In the genomic region with DNA sequence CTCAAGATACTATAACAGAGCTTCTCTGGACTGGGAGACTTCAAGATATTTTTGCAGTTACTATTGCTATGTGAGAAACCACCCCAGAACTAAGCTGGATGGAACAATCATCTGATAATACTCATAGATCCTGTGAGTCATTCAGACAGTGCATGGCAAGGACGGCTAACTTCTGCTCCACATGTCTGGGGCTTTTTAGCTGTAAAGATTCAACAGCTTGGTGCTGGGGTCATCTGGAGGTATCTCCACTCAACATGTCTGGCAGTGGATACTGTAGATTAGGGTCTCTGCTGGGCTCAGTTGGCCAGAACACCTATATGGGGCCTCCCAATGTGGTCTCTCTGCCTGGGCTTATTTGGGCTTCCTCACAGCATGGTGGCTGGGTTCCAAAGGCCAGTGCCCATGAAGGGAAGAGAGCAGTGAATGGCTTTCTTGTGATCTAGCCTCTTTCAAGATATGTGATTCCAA, we compare ENCODE assay signal across 10 cellular contexts.
DNase-seq lines count a peak whose midpoint lies in the region; ATAC-seq and TF ChIP-seq lines count a peak whose summit lies in the region.
"Had no signal": no experiment of that assay in that cellular context is flagged by ENCODE, and none has a peak within 500 bp of the region (broad histone marks: within the 10 kb centered on the region; RNA-seq: fewer than 3 reads in every experiment).

No MANE protein-coding gene starts in this region.

- no peaks in the 10 kb centered on the region for H3K36me3 Mint-ChIP-seq in activated CD4-positive, alpha-beta T cell treated with anti-CD3 and anti-CD28 coated beads, Interleukin-2, amount 10 ng/mL, durations not matched to agents 7 days and 5 days (ENCODE audit: low read depth)

- no peaks in the 10 kb centered on the region for H3K36me3 ChIP-seq in fibroblast of lung (ENCODE audit: control insufficient read depth, insufficient read depth, low read length)
- no peaks in the 10 kb centered on the region for H3K36me3 ChIP-seq in uterus

- TF ChIP-seq POLR2A in uterus (IDR thresholded peaks at IDR 0.05): no peak

- POLR2A ChIA-PET in activated CD4-positive, alpha-beta T cell treated with anti-CD3 and anti-CD28 coated beads, Interleukin-2, amount 10 ng/mL, durations not matched to agents 7 days and 5 days (lab: Charles Lee): no interaction called here

- no peak overlapping the region for H3K4me3 Mint-ChIP-seq in stimulated activated naive CD8-positive, alpha-beta T cell treated with anti-CD3 and anti-CD28 coated beads, Interleukin-15, amount 100 ng/mL, for 72 hours
- H3K4me3 Mint-ChIP-seq in activated CD4-positive, alpha-beta T cell treated with anti-CD3 and anti-CD28 coated beads, Interleukin-2, amount 10 ng/mL, durations not matched to agents 7 days and 5 days: no peak overlapping the region
- H3K4me3 Mint-ChIP-seq: activated CD8-positive, alpha-beta T cell treated with anti-CD3 and anti-CD28 coated beads, Interleukin-2, amount 10 ng/mL, durations not matched to agents 7 days and 5 days; T-helper 1 cell treated with Interleukin-12 subunit alpha and Interleukin-12 subunit beta and Interleukin-4 antibody, amounts not matched to agents 30 μg/mL and 1 μg/mL, for 36 hours had no signal

- H3K9me3 ChIP-seq in fibroblast of lung (ENCODE audit: control insufficient read depth, insufficient read depth, low read depth, low read length) (no peaks in the 10 kb centered on the region), uterus (no peaks in the 10 kb centered on the region)

- CTCF ChIA-PET in activated CD4-positive, alpha-beta T cell treated with anti-CD3 and anti-CD28 coated beads, Interleukin-2, amount 10 ng/mL, durations not matched to agents 7 days and 5 days (lab: Charles Lee): no interaction called here

- no peak overlapping the region for H2AFZ ChIP-seq in fibroblast of lung (ENCODE audit: low read length)

- intact Hi-C loops in uterus (cut with DNase I; ENCODE audit: low total_unique reads): no loop called here
- intact Hi-C loops in head of caudate nucleus (cut with DNase I): no loop called here

- H3K4me1 Mint-ChIP-seq in stimulated activated naive CD8-positive, alpha-beta T cell treated with anti-CD3 and anti-CD28 coated beads, Interleukin-15, amount 100 ng/mL, for 72 hours: no peaks in the 10 kb centered on the region
- no peaks in the 10 kb centered on the region for H3K4me1 Mint-ChIP-seq in activated CD4-positive, alpha-beta T cell treated with anti-CD3 and anti-CD28 coated beads, Interleukin-2, amount 10 ng/mL, durations not matched to agents 7 days and 5 days

- no peak overlapping the region for H3K4me2 ChIP-seq in fibroblast of lung (ENCODE audit: extremely low read depth, insufficient read depth, low read length)

- no peak overlapping the region for H3K9ac ChIP-seq in fibroblast of lung (ENCODE audit: insufficient read depth, low read length)

- H4K20me1 ChIP-seq in fibroblast of lung (ENCODE audit: control insufficient read depth, extremely low read depth, insufficient read depth, low read length): no peaks in the 10 kb centered on the region

- H3K4me3 ChIP-seq in fibroblast of lung (replicated peaks in 1 of 4; ENCODE audit: control extremely low read depth in 1 of 4, insufficient read depth in 1 of 4, low read depth in 3 of 4, low read length in 4 of 4) (no peak overlapping the region), uterus (no peak overlapping the region)

- ATAC-seq in GM18508 (IDR thresholded peaks at IDR 0.05; ENCODE audit: insufficient read depth, unreplicated experiment): peak; percentile 52
- ATAC-seq in stimulated activated naive CD8-positive, alpha-beta T cell treated with anti-CD3 and anti-CD28 coated beads, Interleukin-15, amount 100 ng/mL, for 72 hours: peak; percentile 48
- ATAC-seq: activated CD8-positive, alpha-beta T cell treated with anti-CD3 and anti-CD28 coated beads, Interleukin-2, amount 10 ng/mL, durations not matched to agents 7 days and 5 days had no signal

- H3K9me3 Mint-ChIP-seq in stimulated activated naive CD8-positive, alpha-beta T cell treated with anti-CD3 and anti-CD28 coated beads, Interleukin-15, amount 100 ng/mL, for 72 hours: no peaks in the 10 kb centered on the region
- H3K9me3 Mint-ChIP-seq in activated CD4-positive, alpha-beta T cell treated with anti-CD3 and anti-CD28 coated beads, Interleukin-2, amount 10 ng/mL, durations not matched to agents 7 days and 5 days: no peaks in the 10 kb centered on the region
- H3K9me3 Mint-ChIP-seq: T-helper 1 cell treated with Interleukin-12 subunit alpha and Interleukin-12 subunit beta and Interleukin-4 antibody, amounts not matched to agents 30 μg/mL and 1 μg/mL, for 36 hours had no signal

- H3K27me3 ChIP-seq in fibroblast of lung (ENCODE audit: control insufficient read depth, insufficient read depth, low read length): no peaks in the 10 kb centered on the region
- H3K27me3 ChIP-seq in uterus: no peaks in the 10 kb centered on the region

- no peak overlapping the region for H3K27ac Mint-ChIP-seq in stimulated activated naive CD8-positive, alpha-beta T cell treated with anti-CD3 and anti-CD28 coated beads, Interleukin-15, amount 100 ng/mL, for 72 hours
- no peak overlapping the region for H3K27ac Mint-ChIP-seq in activated CD4-positive, alpha-beta T cell treated with anti-CD3 and anti-CD28 coated beads, Interleukin-2, amount 10 ng/mL, durations not matched to agents 7 days and 5 days
- H3K27ac Mint-ChIP-seq: activated CD8-positive, alpha-beta T cell treated with anti-CD3 and anti-CD28 coated beads, Interleukin-2, amount 10 ng/mL, durations not matched to agents 7 days and 5 days; T-helper 1 cell treated with Interleukin-12 subunit alpha and Interleukin-12 subunit beta and Interleukin-4 antibody, amounts not matched to agents 30 μg/mL and 1 μg/mL, for 36 hours had no signal

- H3K27ac ChIP-seq in fibroblast of lung (ENCODE audit: insufficient read depth, low read length): peak overlapping the region; percentile 75
- no peak overlapping the region for H3K27ac ChIP-seq in uterus

- peaks cover 19% of the 10 kb centered on the region for H3K4me1 ChIP-seq in fibroblast of lung (ENCODE audit: control insufficient read depth, extremely low read depth, insufficient read depth, low read length)
- H3K4me1 ChIP-seq in uterus: peaks cover 0 to 9% of the 10 kb centered on the region in 2 donors

- no peaks in the 10 kb centered on the region for H3K79me2 ChIP-seq in fibroblast of lung (ENCODE audit: control insufficient read depth, insufficient read depth, low read length)

- no peak for TF ChIP-seq CTCF in fibroblast of lung (conservative IDR thresholded peaks at IDR 0.05 in 1 of 2, IDR thresholded peaks at IDR 0.05 in 1 of 2; ENCODE audit: low read depth in 1 of 2, low read length in 2 of 2)
- no peak for TF ChIP-seq CTCF in uterus (IDR thresholded peaks at IDR 0.05)

- H3K27me3 Mint-ChIP-seq in stimulated activated naive CD8-positive, alpha-beta T cell treated with anti-CD3 and anti-CD28 coated beads, Interleukin-15, amount 100 ng/mL, for 72 hours: peaks cover 8% of the 10 kb centered on the region
- H3K27me3 Mint-ChIP-seq in activated CD4-positive, alpha-beta T cell treated with anti-CD3 and anti-CD28 coated beads, Interleukin-2, amount 10 ng/mL, durations not matched to agents 7 days and 5 days: peaks cover 5% of the 10 kb centered on the region

- peak; percentile 8 for DNase-seq in T1000 (lab: John Stamatoyannopoulos, UW)
- peak; percentile 80 to 95 for DNase-seq in fibroblast of lung (ENCODE audit: low read depth in 2 of 2)
- DNase-seq in stimulated activated naive CD8-positive, alpha-beta T cell treated with anti-CD3 and anti-CD28 coated beads, Interleukin-15, amount 100 ng/mL, for 72 hours: no peak
- no peak for DNase-seq in uterus
- DNase-seq in head of caudate nucleus: no peak
- no peak for DNase-seq in activated CD4-positive, alpha-beta T cell treated with anti-CD3 and anti-CD28 coated beads, Interleukin-2, amount 10 ng/mL, durations not matched to agents 7 days and 5 days
- DNase-seq: activated CD8-positive, alpha-beta T cell treated with anti-CD3 and anti-CD28 coated beads, Interleukin-2, amount 10 ng/mL, durations not matched to agents 7 days and 5 days; Kasumi-1 had no signal

Comparison
In these comparisons a context has a peak if more than half of its experiments do, and no peak if none do; other contexts are left out.
1. DNase-seq: peak in T1000 (single experiment) and fibroblast of lung (2 of 2); none in stimulated activated naive CD8-positive, alpha-beta T cell treated with anti-CD3 and anti-CD28 coated beads, Interleukin-15, amount 100 ng/mL, for 72 hours (0 of 2), uterus (0 of 2), head of caudate nucleus (0 of 42) and activated CD4-positive, alpha-beta T cell treated with anti-CD3 and anti-CD28 coated beads, Interleukin-2, amount 10 ng/mL, durations not matched to agents 7 days and 5 days (single experiment).